Comparison of ENCODE assay signal across 18 cellular contexts in the genomic region with DNA sequence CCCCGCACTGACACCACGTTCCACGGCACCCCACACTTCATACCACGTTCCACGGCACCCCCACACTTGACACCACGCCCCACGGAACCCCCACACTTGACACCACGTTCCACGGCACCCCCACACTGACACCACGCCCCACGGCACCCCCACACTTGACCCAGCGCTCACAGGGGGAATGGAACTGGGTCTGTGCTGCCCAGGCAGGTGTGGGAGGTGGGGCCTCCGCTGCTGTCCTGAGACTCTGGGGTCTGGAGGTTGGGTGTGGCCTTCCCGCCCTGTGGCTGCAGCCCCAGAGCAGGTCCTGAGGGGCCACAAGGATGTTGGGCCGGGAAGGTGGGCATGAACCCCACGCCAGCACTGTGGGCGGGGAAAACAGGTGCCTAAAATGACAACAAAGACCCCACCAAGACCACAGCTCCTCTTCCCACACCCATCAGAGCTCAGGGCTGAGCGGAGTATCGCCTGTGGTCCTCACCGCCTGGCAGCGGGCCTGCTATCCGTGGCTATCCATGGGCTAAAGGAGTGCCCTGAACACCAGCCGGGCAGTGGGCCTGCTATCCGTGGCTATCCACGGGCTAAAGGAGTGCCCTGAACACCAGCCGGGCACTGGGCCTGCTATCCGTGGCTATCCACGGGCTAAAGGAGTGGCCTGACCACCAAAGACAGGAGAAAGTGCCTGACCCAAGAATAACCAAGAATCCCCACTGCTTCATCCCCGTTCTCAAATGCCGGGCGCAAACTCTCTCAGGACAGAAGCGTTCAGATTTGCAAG. TPM values are rescaled to one million over a fixed set of nuclear protein-coding genes. Genes with fewer than 3 reads are reported as not detected.
DNase-seq lines count a peak whose midpoint lies in the region; ATAC-seq and TF ChIP-seq lines count a peak whose summit lies in the region.
"Had no signal": no experiment of that assay in that cellular context is flagged by ENCODE, and none has a peak within 500 bp of the region (broad histone marks: within the 10 kb centered on the region; RNA-seq: fewer than 3 reads in every experiment).

No MANE protein-coding gene starts in this region.

- DNase-seq in cardiac muscle cell (ENCODE audit: low read depth in 1 of 2, low spot score in 1 of 2): no peak
- DNase-seq in cardiac septum (ENCODE audit: low spot score): no peak
- DNase-seq in esophagus muscularis mucosa (ENCODE audit: extremely low spot score): no peak
- no peak for DNase-seq in sigmoid colon
- no peak for DNase-seq in uterus
- DNase-seq in osteoblast (ENCODE audit: insufficient read length, low spot score, missing footprints): no peak
- DNase-seq in NCI-H524 (lab: John Stamatoyannopoulos, UW): no peak
- DNase-seq: activated CD4-positive, CD25-positive, alpha-beta regulatory T cell; adrenal gland; GF-D8; NCI-H1417; right cardiac atrium had no signal

- no peak for TF ChIP-seq POLR2A in esophagus muscularis mucosa (IDR thresholded peaks at IDR 0.05; ENCODE audit: low read depth)
- TF ChIP-seq POLR2A in sigmoid colon (IDR thresholded peaks at IDR 0.05): no peak
- TF ChIP-seq POLR2A in uterus (IDR thresholded peaks at IDR 0.05): no peak

- H3K9me3 ChIP-seq in cardiac muscle cell (ENCODE audit: low read depth): no peaks in the 10 kb centered on the region
- no peaks in the 10 kb centered on the region for H3K9me3 ChIP-seq in esophagus muscularis mucosa
- no peaks in the 10 kb centered on the region for H3K9me3 ChIP-seq in sigmoid colon
- H3K9me3 ChIP-seq in uterus: no peaks in the 10 kb centered on the region
- H3K9me3 ChIP-seq in osteoblast (ENCODE audit: low read depth, low read length): no peaks in the 10 kb centered on the region
- H3K9me3 ChIP-seq: adrenal gland had no signal

- TF ChIP-seq CTCF in cardiac muscle cell (IDR thresholded peaks at IDR 0.05; ENCODE audit: low read depth, low read length) (no peak), esophagus muscularis mucosa (IDR thresholded peaks at IDR 0.05) (no peak), sigmoid colon (IDR thresholded peaks at IDR 0.05) (no peak), uterus (IDR thresholded peaks at IDR 0.05) (no peak), osteoblast (IDR thresholded peaks at IDR 0.05; ENCODE audit: extremely low read depth, low read depth, low read length) (no peak)

- H3K4me1 ChIP-seq in cardiac muscle cell (ENCODE audit: low read depth) (no peaks in the 10 kb centered on the region), esophagus muscularis mucosa (peaks cover 23 to 73% (median 62%) of the 10 kb centered on the region in 4 donors), sigmoid colon (peaks cover 0 to 43% (median 30%) of the 10 kb centered on the region in 4 donors), uterus (peaks cover 11% of the 10 kb centered on the region in 2 donors), osteoblast (ENCODE audit: insufficient read depth, low read length) (peaks cover 18% of the 10 kb centered on the region)

- H3K36me3 ChIP-seq in cardiac muscle cell (no peaks in the 10 kb centered on the region), esophagus muscularis mucosa (peaks cover 0 to 5% (median 0%) of the 10 kb centered on the region in 4 donors), sigmoid colon (peaks cover 0 to 6% (median 0%) of the 10 kb centered on the region in 4 donors), uterus (no peaks in the 10 kb centered on the region), osteoblast (ENCODE audit: insufficient read depth, low read length) (peaks cover 27% of the 10 kb centered on the region)
- H3K36me3 ChIP-seq: adrenal gland had no signal

- intact Hi-C loops in cardiac septum (cut with DNase I) (no loop called here), esophagus muscularis mucosa (cut with DNase I) (no loop called here), sigmoid colon (cut with DNase I) (loop anchor here (5.0 kb wide), 1 partner anchor 99 kb away; a partner anchor contains a TSS), uterus (cut with DNase I; ENCODE audit: low total_unique reads) (no loop called here)

- no peak overlapping the region for H3K4me2 ChIP-seq in osteoblast (ENCODE audit: insufficient read depth, low read length)

- no peak for TF ChIP-seq EP300 in esophagus muscularis mucosa (IDR thresholded peaks at IDR 0.05)
- no peak for TF ChIP-seq EP300 in sigmoid colon (IDR thresholded peaks at IDR 0.05)

- H3K27ac ChIP-seq in cardiac muscle cell: peak overlapping the region; percentile 12
- H3K27ac ChIP-seq in esophagus muscularis mucosa (replicated peaks in 1 of 4): peak overlapping the region; percentile 54 to 74 (median 68)
- peak overlapping the region; percentile 57 to 74 (median 62) for H3K27ac ChIP-seq in sigmoid colon
- H3K27ac ChIP-seq in uterus: peak overlapping the region; percentile 84 to 85
- H3K27ac ChIP-seq in osteoblast (ENCODE audit: low read depth, low read length): no peak overlapping the region
- H3K27ac ChIP-seq: C4-2B had no signal

- no peak for ATAC-seq in HG03442 (IDR thresholded peaks at IDR 0.05; ENCODE audit: unreplicated experiment)
- ATAC-seq: activated T-helper 17 cell treated with anti-CD3 and anti-CD28 coated beads, Interleukin-2, amount 50 U/mL, for 72 hours; GM12878; left lobe of liver; right cardiac atrium had no signal

- 89% methylated on average over 31 of the region's 32 CpGs for WGBS in esophagus muscularis mucosa
- WGBS in sigmoid colon, 2 donors: 94% methylated on average over 32 of the region's 32 CpGs

- H3K79me2 ChIP-seq in osteoblast (ENCODE audit: insufficient read depth, low read length): peaks cover 92% of the 10 kb centered on the region

- H3K27me3 ChIP-seq in cardiac muscle cell (no peaks in the 10 kb centered on the region), esophagus muscularis mucosa (no peaks in the 10 kb centered on the region), sigmoid colon (no peaks in the 10 kb centered on the region), uterus (no peaks in the 10 kb centered on the region), osteoblast (ENCODE audit: insufficient read depth, low read length) (no peaks in the 10 kb centered on the region)
- H3K27me3 ChIP-seq: adrenal gland had no signal

- H3K4me3 ChIP-seq in cardiac muscle cell (no peak overlapping the region), esophagus muscularis mucosa (peak overlapping the region; percentile 25 to 44 (median 34)), sigmoid colon (peak overlapping the region in 2 of 4 donors; percentile 27 to 29), uterus (peak overlapping the region in 1 of 2 donors; percentile 13), osteoblast (ENCODE audit: insufficient read depth, low read length) (no peak overlapping the region)
- H3K4me3 ChIP-seq: adrenal gland, GM12878 had no signal

- no peak overlapping the region for H2AFZ ChIP-seq in osteoblast (ENCODE audit: low read length)

- H4K20me1 ChIP-seq in osteoblast (ENCODE audit: insufficient read depth, low read length): peaks cover 41% of the 10 kb centered on the region

RNA-seq across cellular contexts. Expression of a gene that starts 59.9 kb away (rescaled TPM):
- total RNA-seq in cardiac muscle cell (0.04 TPM in 1 of 2 replicates, not detected in the other), cardiac septum (0.40 TPM), esophagus muscularis mucosa (1 to 10 TPM in 2 of 4 donors, under 1 TPM in 2; 0.17 to 2.1 (median 0.89) TPM), sigmoid colon (10 to 100 TPM in 1 of 4 donors, under 1 TPM in 2, not detected in 1; 0.71 to 11.9 (median 0.81) TPM), uterus (1 to 10 TPM in 1 of 4 donors, under 1 TPM in 1, not detected in 2; 0.07 to 1.7 TPM), osteoblast (0.36 and 0.59 TPM in 2 replicates)
- polyA plus RNA-seq in cardiac muscle cell (0.35 TPM in 1 of 2 replicates, not detected in the other), sigmoid colon (1 to 10 TPM in 1 of 3 donors, under 1 TPM in 1, not detected in 1; 0.23 to 1.2 TPM)
- total RNA-seq: SK-MEL-5 had no signal

Comparison
In these comparisons a context has a peak if more than half of its experiments do, and no peak if none do; other contexts are left out.
1. H3K4me3 ChIP-seq: peak in esophagus muscularis mucosa (4 of 4); none in cardiac muscle cell (single experiment) and osteoblast (single experiment).